Comparison of ENCODE assay signal across 28 cellular contexts in genomic region chr11:33615751-33616150, GRCh38.
"Had no signal": no experiment of that assay in that cellular context is flagged by ENCODE, and none has a peak within 500 bp of the region (broad histone marks: within the 10 kb centered on the region; RNA-seq: fewer than 3 reads in every experiment).

No MANE protein-coding gene starts in this region.

- H3K27ac ChIP-seq: adrenal gland, body of pancreas, cardiac muscle cell, colonic mucosa had no signal

- H3K4me3 ChIP-seq: adrenal gland, body of pancreas, cardiac muscle cell, colonic mucosa had no signal

- DNase-seq: activated CD4-positive, alpha-beta memory T cell treated with anti-CD3 and anti-CD28 coated beads for 36 hours; activated CD4-positive, alpha-beta T cell treated with anti-CD3 and anti-CD28 coated beads for 36 hours; activated CD4-positive, alpha-beta T cell treated with anti-CD3 and anti-CD28 coated beads, Interleukin-2, amount 10 ng/mL, durations not matched to agents 24 days and 14 days; activated CD4-positive, CD25-positive, alpha-beta regulatory T cell; activated CD4-positive, CD25-positive, alpha-beta regulatory T cell treated with anti-CD3 and anti-CD28 coated beads, Interleukin-2, amount 50 U/mL, for 72 hours; activated CD8-positive, alpha-beta memory T cell treated with anti-CD3 and anti-CD28 coated beads, Interleukin-2, amount 10 ng/mL, durations not matched to agents 7 days and 5 days; activated CD8-positive, alpha-beta memory T cell treated with anti-CD3 and anti-CD28 coated beads, Interleukin-2, amount 50 U/mL, for 4 hours; activated CD8-positive, alpha-beta T cell treated with anti-CD3 and anti-CD28 coated beads, Interleukin-2, amount 10 ng/mL, durations not matched to agents 7 days and 5 days; activated effector memory CD4-positive, alpha-beta T cell treated with anti-CD3 and anti-CD28 coated beads, Interleukin-2, amount 50 U/mL, for 16 hours; activated naive CD4-positive, alpha-beta T cell treated with anti-CD3 and anti-CD28 coated beads for 36 hours; activated naive CD8-positive, alpha-beta T cell treated with anti-CD3 and anti-CD28 coated beads for 36 hours; activated naive CD8-positive, alpha-beta T cell treated with anti-CD3 and anti-CD28 coated beads, Interleukin-2, amount 50 U/mL, for 24 hours; activated T-cell treated with anti-CD3 and anti-CD28 coated beads, Interleukin-2, amount 50 U/mL, for 1 hour; activated T-cell treated with anti-CD3 and anti-CD28 coated beads, Interleukin-2, amount 50 U/mL, for 48 hours; adrenal gland; amygdala; aorta; body of pancreas; central memory CD4-positive, alpha-beta T cell; cerebellar nuclear complex; colonic mucosa; effector CD8-positive, alpha-beta T cell; head of caudate nucleus; T-helper 1 cell; T-helper 17 cell; T1000 had no signal

- H3K9me3 ChIP-seq: adrenal gland, body of pancreas, colonic mucosa had no signal

- H3K4me1 ChIP-seq: adrenal gland, body of pancreas, colonic mucosa had no signal

- H3K36me3 ChIP-seq: adrenal gland, cardiac muscle cell, colonic mucosa had no signal

- ATAC-seq: activated CD4-positive, alpha-beta T cell treated with anti-CD3 and anti-CD28 coated beads for 36 hours; activated CD8-positive, alpha-beta memory T cell treated with anti-CD3 and anti-CD28 coated beads, Interleukin-2, amount 10 ng/mL, durations not matched to agents 7 days and 5 days; activated CD8-positive, alpha-beta T cell treated with anti-CD3 and anti-CD28 coated beads, Interleukin-2, amount 10 ng/mL, durations not matched to agents 7 days and 5 days; activated naive CD8-positive, alpha-beta T cell treated with anti-CD3 and anti-CD28 coated beads, Interleukin-2, amount 50 U/mL, for 24 hours; body of pancreas; esophagus mucosa; T-helper 17 cell had no signal

- H3K27me3 ChIP-seq: adrenal gland, body of pancreas, cardiac muscle cell, colonic mucosa had no signal
